ENCODE assay signal across 8 cellular contexts in genomic region chr3:46892285-46893145, GRCh38. TPM values are rescaled to one million over a fixed set of nuclear protein-coding genes. Genes with fewer than 3 reads are reported as not detected.
DNase-seq lines count a peak whose midpoint lies in the region; ATAC-seq and TF ChIP-seq lines count a peak whose summit lies in the region.

No MANE protein-coding gene starts in this region.

- H3K4me1 ChIP-seq in GM23248 (ENCODE audit: insufficient read depth) (no peaks in the 10 kb centered on the region), duodenal mucosa (ENCODE audit: control insufficient read depth in 1 of 2, insufficient read depth in 2 of 2, low read length in 2 of 2) (peaks cover 9 to 13% of the 10 kb centered on the region in 2 donors)

- H3K27me3 ChIP-seq in GM23248 (replicated peaks; ENCODE audit: insufficient read depth): no peaks in the 10 kb centered on the region
- peaks cover 16 to 27% of the 10 kb centered on the region in 2 donors for H3K27me3 ChIP-seq in duodenal mucosa (ENCODE audit: control insufficient read depth in 1 of 2, insufficient read depth in 2 of 2, low read length in 2 of 2)

- 4 to 5% methylated on average over 47 to 55 of the region's 58 CpGs for WGBS in GM23248 (ENCODE audit: low coverage in 1 of 2, low lambda C conversion rate in 2 of 2, missing lambda C conversion rate in 2 of 2), 2 experiments

- no peaks in the 10 kb centered on the region for H3K79me2 ChIP-seq in GM23248 (ENCODE audit: insufficient read depth)

- H3K4me3 ChIP-seq in GM23248 (peak overlapping the region; percentile 70), duodenal mucosa (ENCODE audit: low read depth in 1 of 2, low read length in 2 of 2) (peak overlapping the region; percentile 54 to 66)

- CTCF ChIA-PET in RWPE1 (lab: Yijun Ruan, JAX): no interaction called here

- H3K9me3 Mint-ChIP-seq in stimulated activated memory B cell treated with anti-CD40 and anti-IgM and Interleukin-4, amounts not matched to agents 10 μg/mL and 1 μg/mL and 100 μg/mL, for 72 hours: no peaks in the 10 kb centered on the region

- TF ChIP-seq CTCF in AG09319 (IDR thresholded peaks at IDR 0.05; ENCODE audit: low read depth, low read length): no peak; the same call in 1 of the 2 replicates
- 0 out of 2 replicates have a peak, but pooled peaks have one; percentile 8 for TF ChIP-seq CTCF in RWPE1 (conservative IDR thresholded peaks at IDR 0.05; ENCODE audit: low read depth)

- H3K36me3 ChIP-seq in GM23248 (ENCODE audit: low read depth) (no peaks in the 10 kb centered on the region), duodenal mucosa (ENCODE audit: control insufficient read depth in 1 of 2, insufficient read depth in 2 of 2, low read length in 2 of 2) (no peaks in the 10 kb centered on the region)

- H3K9ac ChIP-seq in GM23248 (peak overlapping the region; percentile 16; the same call in 1 of the 2 replicates), duodenal mucosa (ENCODE audit: low read depth in 1 of 2, low read length in 2 of 2) (no peak overlapping the region)

- peak overlapping the region; percentile 38 for H3K27ac Mint-ChIP-seq in stimulated activated memory B cell treated with anti-CD40 and anti-IgM and Interleukin-4, amounts not matched to agents 10 μg/mL and 1 μg/mL and 100 μg/mL, for 72 hours

- no peaks in the 10 kb centered on the region for H3F3A ChIP-seq in GM23248 (ENCODE audit: insufficient read depth)

- H3K9me3 ChIP-seq in GM23248 (ENCODE audit: low read depth): no peaks in the 10 kb centered on the region
- H3K9me3 ChIP-seq in duodenal mucosa (ENCODE audit: control insufficient read depth in 1 of 2, low read length in 2 of 2): no peaks in the 10 kb centered on the region

- no peak overlapping the region for H3K27ac ChIP-seq in GM23248
- H3K27ac ChIP-seq in RWPE1: peak overlapping the region; percentile 43
- peak overlapping the region; percentile 17 for H3K27ac ChIP-seq in duodenal mucosa (ENCODE audit: low read depth, low read length)

- peak overlapping the region; percentile 46 for H3K4me3 Mint-ChIP-seq in stimulated activated memory B cell treated with anti-CD40 and anti-IgM and Interleukin-4, amounts not matched to agents 10 μg/mL and 1 μg/mL and 100 μg/mL, for 72 hours

- POLR2A ChIA-PET in RWPE1 (lab: Yijun Ruan, JAX; ENCODE audit: low non-redundant PET): no interaction called here

- H3K4me1 Mint-ChIP-seq in stimulated activated memory B cell treated with anti-CD40 and anti-IgM and Interleukin-4, amounts not matched to agents 10 μg/mL and 1 μg/mL and 100 μg/mL, for 72 hours: peaks cover 21% of the 10 kb centered on the region

- in situ Hi-C loops in GM23248 (cut with MboI): loop anchor here (10.0 kb wide), 1 partner anchor 178 kb away; the partner anchor contains the start of gene PRSS50

- DNase-seq in AG09319 (ENCODE audit: extremely low read depth, low read depth) (peak; percentile 44), GM23248 (peak; percentile 78), RWPE1 (ENCODE audit: low spot score) (peak; percentile 64), left kidney (ENCODE audit: low read depth, low spot score) (peak; percentile 94), KG1 (lab: John Stamatoyannopoulos, UW) (no peak)

- peaks cover 70% of the 10 kb centered on the region for H3K27me3 Mint-ChIP-seq in stimulated activated memory B cell treated with anti-CD40 and anti-IgM and Interleukin-4, amounts not matched to agents 10 μg/mL and 1 μg/mL and 100 μg/mL, for 72 hours

- H3K9me2 ChIP-seq in GM23248 (ENCODE audit: insufficient read depth): no peaks in the 10 kb centered on the region

- no peaks in the 10 kb centered on the region for H4K20me1 ChIP-seq in GM23248 (ENCODE audit: insufficient read depth)

- H2AFZ ChIP-seq in GM23248: peak overlapping the region; percentile 82

- peak; percentile 62 for ATAC-seq in stimulated activated memory B cell treated with anti-CD40 and anti-IgM and Interleukin-4, amounts not matched to agents 10 μg/mL and 1 μg/mL and 100 μg/mL, for 72 hours
- no peak for ATAC-seq in GM21576 (IDR thresholded peaks at IDR 0.05; ENCODE audit: unreplicated experiment)

- no peaks in the 10 kb centered on the region for H3K36me3 Mint-ChIP-seq in stimulated activated memory B cell treated with anti-CD40 and anti-IgM and Interleukin-4, amounts not matched to agents 10 μg/mL and 1 μg/mL and 100 μg/mL, for 72 hours

- H3K4me2 ChIP-seq in GM23248 (ENCODE audit: unreplicated experiment): peak overlapping the region; percentile 85

RNA-seq across cellular contexts. Expression of gene PTH1R, which starts 15.0 kb away (rescaled TPM):
- 1.3 TPM in 1 of 2 replicates, not detected in the other for total RNA-seq in GM23248 (2014; rRNA removed; shearing (Covaris generic))
- 0.37 and 0.60 TPM in 2 replicates for polyA plus RNA-seq in GM23248 (2016; fragmentation: Nextera tagmentation; extraction: Ambion mirVana)

RNA-seq across cellular contexts. Expression of gene MYL3, which starts 29.3 kb away (rescaled TPM):
- total RNA-seq in GM23248 (2014; rRNA removed; shearing (Covaris generic)): not detected in 2 replicates
- 0.68 TPM in 1 of 2 replicates, not detected in the other for polyA plus RNA-seq in GM23248 (2016; fragmentation: Nextera tagmentation; extraction: Ambion mirVana)
